Comparison of ENCODE assay signal across 8 cellular contexts in the genomic region with DNA sequence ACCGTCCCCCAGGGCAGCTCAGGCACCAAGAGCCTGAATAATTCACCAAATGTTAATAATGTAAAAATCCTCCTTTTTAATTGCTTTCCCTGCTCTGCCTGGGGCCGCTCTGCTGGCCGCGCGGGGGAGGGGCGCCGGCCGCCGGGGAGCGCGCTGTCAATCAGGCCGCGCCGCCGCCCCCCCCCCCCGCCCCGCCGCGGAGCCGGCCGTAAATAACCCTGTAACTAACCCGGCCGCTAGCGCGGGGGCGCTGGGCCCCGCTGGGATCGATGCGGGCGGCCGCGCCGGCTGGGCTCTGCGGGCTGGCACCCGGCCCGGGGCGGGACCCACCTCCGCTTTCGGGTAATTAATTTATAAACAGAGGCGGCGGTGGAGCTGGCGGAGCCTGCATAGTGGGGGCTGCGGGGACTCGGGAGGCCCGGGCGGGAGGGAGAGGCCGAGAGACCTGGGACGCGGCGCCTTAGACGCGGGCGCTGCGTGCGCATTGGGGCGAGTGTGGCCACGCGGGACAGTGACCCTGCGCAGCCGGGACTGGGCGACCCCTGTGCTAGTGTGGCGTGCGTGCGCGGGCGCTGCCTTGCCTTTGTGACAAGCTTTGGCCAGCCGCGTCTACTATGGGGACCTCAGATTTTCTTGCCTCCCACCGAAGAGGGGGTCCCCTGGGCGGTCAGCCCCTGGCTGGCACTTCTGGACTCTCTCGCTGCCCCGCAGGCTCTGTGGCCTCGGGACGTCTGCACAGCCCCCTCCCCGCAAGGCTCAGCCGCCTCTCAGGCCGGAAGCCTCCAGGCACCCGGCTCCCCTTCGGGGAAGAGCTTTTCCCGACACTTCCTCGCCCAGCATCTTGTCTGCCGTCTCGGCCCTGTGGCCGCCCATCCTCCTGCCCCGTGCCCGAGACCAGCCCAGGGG. TPM values are rescaled to one million over a fixed set of nuclear protein-coding genes. Genes with fewer than 3 reads are reported as not detected.
DNase-seq lines count a peak whose midpoint lies in the region; ATAC-seq and TF ChIP-seq lines count a peak whose summit lies in the region.

No MANE protein-coding gene starts in this region.

- WGBS in H9 (ENCODE audit: extremely low coverage, insufficient read length, low lambda C conversion rate): no CpG with 5 or more reads among the region's 86 CpGs
- 1 to 2% methylated on average over 48 to 59 of the region's 86 CpGs for WGBS in mesodermal cell (ENCODE audit: insufficient coverage in 2 of 2), 2 experiments
- WGBS in urinary bladder: under 1% methylated on average over 84 of the region's 86 CpGs

- H3K4me2 ChIP-seq in H9 (ENCODE audit: insufficient read depth, insufficient read length, low read length): peak overlapping the region; percentile 36

- H4K5ac ChIP-seq in H9 (ENCODE audit: insufficient read length, low read depth, low read length): no peak overlapping the region

- no peak overlapping the region for H2BK12ac ChIP-seq in H9 (ENCODE audit: insufficient read length, low read depth, low read length)

- H2AK5ac ChIP-seq in H9 (ENCODE audit: insufficient read length, low read length): no peak overlapping the region

- no peak overlapping the region for H3K18ac ChIP-seq in H9 (ENCODE audit: insufficient read length, low read depth, low read length)

- CTCF ChIA-PET in RWPE1 (lab: Yijun Ruan, JAX): interaction anchor here (0.6 to 5.4 kb wide), 6 partner anchors 17 to 119 kb away, joined by 3 to 27 read pairs (median 4); no protein-coding TSS in a partner anchor

- no peak overlapping the region for H2BK5ac ChIP-seq in H9 (ENCODE audit: insufficient read length, low read length)

- peak; percentile 25 for DNase-seq in Ammon's horn (ENCODE audit: low spot score)
- no peak for DNase-seq in H9
- DNase-seq in RWPE1 (ENCODE audit: low spot score): peak; percentile 70
- DNase-seq in effector memory CD4-positive, alpha-beta T cell: no peak
- DNase-seq in putamen (ENCODE audit: low spot score): no peak

- no peak overlapping the region for H3T11ph ChIP-seq in H9 (ENCODE audit: low read length)

- H3K4me3 Mint-ChIP-seq in H9: peak overlapping the region; percentile 40 to 69

- H3K27me3 Mint-ChIP-seq in H9 (ENCODE audit: low read depth): peaks cover 68% of the 10 kb centered on the region

- peaks cover 3% of the 10 kb centered on the region for H3K36me3 ChIP-seq in effector memory CD4-positive, alpha-beta T cell (ENCODE audit: control insufficient read depth, insufficient read depth, low read length)
- peaks cover 11% of the 10 kb centered on the region for H3K36me3 ChIP-seq in mesodermal cell (ENCODE audit: control insufficient read depth, insufficient read depth, low read length)
- no peaks in the 10 kb centered on the region for H3K36me3 ChIP-seq in urinary bladder (ENCODE audit: insufficient read depth)

- peaks cover 5 to 43% of the 10 kb centered on the region in 2 experiments for H3K4me1 Mint-ChIP-seq in H9

- H3K56ac ChIP-seq in H9 (ENCODE audit: insufficient read length, low read depth, low read length): no peak overlapping the region

- POLR2A ChIA-PET in RWPE1 (lab: Yijun Ruan, JAX; ENCODE audit: low non-redundant PET): no interaction called here

- no peak overlapping the region for H2BK120ac ChIP-seq in H9 (ENCODE audit: low read depth, low read length, poor library complexity, severe bottlenecking)

- H3K27me3 ChIP-seq in H9 (ENCODE audit: insufficient read depth, low read length): peaks cover 44% of the 10 kb centered on the region
- H3K27me3 ChIP-seq in effector memory CD4-positive, alpha-beta T cell (replicated peaks; ENCODE audit: control insufficient read depth, insufficient read depth, low read length, poor library complexity, severe bottlenecking): peaks cover 49% of the 10 kb centered on the region

- H2AFZ ChIP-seq in H9 (ENCODE audit: low read length): no peak overlapping the region

- H3K9ac ChIP-seq in H9 (ENCODE audit: extremely low read depth, insufficient read length, low read length): no peak overlapping the region

- no peak overlapping the region for H3K23ac ChIP-seq in H9 (ENCODE audit: insufficient read length, low read depth, low read length)

- peak overlapping the region; percentile 57 for H3K4me3 ChIP-seq in effector memory CD4-positive, alpha-beta T cell (ENCODE audit: insufficient read depth, low read depth, low read length, poor library complexity, severe bottlenecking)
- peak overlapping the region; percentile 40 for H3K4me3 ChIP-seq in mesodermal cell (ENCODE audit: extremely low read depth, insufficient read depth, low read length, poor library complexity, severe bottlenecking)
- H3K4me3 ChIP-seq in urinary bladder (ENCODE audit: low read depth, low read length): peak overlapping the region; percentile 48

- no peak for TF ChIP-seq CTCF in H9 (conservative IDR thresholded peaks at IDR 0.05)
- no peak for TF ChIP-seq CTCF in RWPE1 (conservative IDR thresholded peaks at IDR 0.05; ENCODE audit: low read depth)

- H2BK20ac ChIP-seq in H9 (ENCODE audit: low read depth, low read length, poor library complexity, severe bottlenecking): no peak overlapping the region

- no peaks in the 10 kb centered on the region for H3K79me1 ChIP-seq in H9 (ENCODE audit: insufficient read depth, low read depth, low read length, poor library complexity, severe bottlenecking)

- H3K14ac ChIP-seq in H9 (ENCODE audit: insufficient read depth, low read length): no peak overlapping the region

- H3K79me2 ChIP-seq in H9 (ENCODE audit: insufficient read depth, low read length): no peaks in the 10 kb centered on the region

- no peaks in the 10 kb centered on the region for H4K20me1 ChIP-seq in H9 (ENCODE audit: control insufficient read depth, insufficient read depth, insufficient read length)

- H3K23me2 ChIP-seq in H9 (ENCODE audit: insufficient read length, low read depth, low read length, poor library complexity, severe bottlenecking): peaks cover 6% of the 10 kb centered on the region

- no peak overlapping the region for H3K27ac ChIP-seq in H9 (ENCODE audit: insufficient read length, low read depth, low read length)
- no peak overlapping the region for H3K27ac ChIP-seq in RWPE1
- H3K27ac ChIP-seq in effector memory CD4-positive, alpha-beta T cell (ENCODE audit: insufficient read depth, low read length, poor library complexity, severe bottlenecking): no peak overlapping the region
- H3K27ac ChIP-seq in mesodermal cell (ENCODE audit: low read depth, low read length, severe bottlenecking): peak overlapping the region; percentile 6
- peak overlapping the region; percentile 65 for H3K27ac ChIP-seq in urinary bladder (ENCODE audit: low read depth)

- H3K27ac Mint-ChIP-seq in H9: no peak overlapping the region

- no peak overlapping the region for H4K8ac ChIP-seq in H9 (replicated peaks; ENCODE audit: insufficient read length, low read depth, low read length)

- no peak overlapping the region for H4K91ac ChIP-seq in H9 (ENCODE audit: insufficient read length, low read depth, low read length)

- H3K4me1 ChIP-seq in H9 (ENCODE audit: insufficient read depth, low read length): no peaks in the 10 kb centered on the region
- peaks cover 28% of the 10 kb centered on the region for H3K4me1 ChIP-seq in effector memory CD4-positive, alpha-beta T cell (ENCODE audit: control insufficient read depth, insufficient read depth, low read length, poor library complexity, severe bottlenecking)
- peaks cover 25% of the 10 kb centered on the region for H3K4me1 ChIP-seq in mesodermal cell (ENCODE audit: control insufficient read depth, insufficient read depth, low read length, poor library complexity, severe bottlenecking)
- no peaks in the 10 kb centered on the region for H3K4me1 ChIP-seq in urinary bladder (ENCODE audit: insufficient read depth)

- H3K9me3 Mint-ChIP-seq in H9: no peaks in the 10 kb centered on the region

- no peak overlapping the region for H3K4ac ChIP-seq in H9 (ENCODE audit: low read depth, low read length)

- ATAC-seq in HG03175 (IDR thresholded peaks at IDR 0.05; ENCODE audit: unreplicated experiment): no peak

- peaks cover under 1 to 13% (median 5%) of the 10 kb centered on the region in 3 experiments for H3K36me3 Mint-ChIP-seq in H9 (ENCODE audit: insufficient read depth in 1 of 3, low read depth in 3 of 3)

- no peaks in the 10 kb centered on the region for H3K9me3 ChIP-seq in H9 (ENCODE audit: control insufficient read depth, low read depth, low read length)
- H3K9me3 ChIP-seq in effector memory CD4-positive, alpha-beta T cell (ENCODE audit: control insufficient read depth, low read length): no peaks in the 10 kb centered on the region
- no peaks in the 10 kb centered on the region for H3K9me3 ChIP-seq in mesodermal cell (ENCODE audit: control insufficient read depth, low read length)

- H2BK15ac ChIP-seq in H9 (ENCODE audit: low read depth, low read length): no peak overlapping the region

RNA-seq across cellular contexts. Expression of a gene that starts 16.7 kb away (rescaled TPM):
- 13.5 and 15.7 TPM in 2 replicates for total RNA-seq in H9 (2021)
- polyA plus RNA-seq in mesodermal cell (2013, experiment 1 of 2): 59.2 TPM
- polyA plus RNA-seq in mesodermal cell (2013, experiment 2 of 2): 43.4 TPM
- total RNA-seq in urinary bladder: 18.1 TPM
- polyA plus RNA-seq in urinary bladder: 23.3 TPM

RNA-seq across cellular contexts. Expression of a gene that starts 18.7 kb away (rescaled TPM):
- 130 and 138 TPM in 2 replicates for total RNA-seq in H9 (2021)
- polyA plus RNA-seq in mesodermal cell (2013, experiment 1 of 2): 75.0 TPM
- polyA plus RNA-seq in mesodermal cell (2013, experiment 2 of 2): 63.3 TPM
- 27.1 TPM for total RNA-seq in urinary bladder
- polyA plus RNA-seq in urinary bladder: 59.5 TPM

RNA-seq across cellular contexts. Expression of a gene that starts 20.0 kb away (rescaled TPM):
- 41.4 TPM in 2 replicates for total RNA-seq in H9 (2021)
- 34.7 TPM for polyA plus RNA-seq in mesodermal cell (2013, experiment 1 of 2)
- polyA plus RNA-seq in mesodermal cell (2013, experiment 2 of 2): 25.9 TPM
- total RNA-seq in urinary bladder: 4.5 TPM
- 12.0 TPM for polyA plus RNA-seq in urinary bladder

RNA-seq across cellular contexts. Expression of a gene that starts 25.9 kb away (rescaled TPM):
- total RNA-seq in H9 (2021) (2.0 and 3.0 TPM in 2 replicates), urinary bladder (1.1 TPM)
- polyA plus RNA-seq in mesodermal cell (2013, experiment 1 of 2): 1.1 TPM
- 0.46 TPM for polyA plus RNA-seq in mesodermal cell (2013, experiment 2 of 2)
- polyA plus RNA-seq in urinary bladder: 4.2 TPM

RNA-seq across cellular contexts. Expression of a gene that starts 41.5 kb away (rescaled TPM):
- not detected in 2 replicates for total RNA-seq in H9 (2021)
- not detected for polyA plus RNA-seq in mesodermal cell (2013, experiment 1 of 2)
- polyA plus RNA-seq in mesodermal cell (2013, experiment 2 of 2): not detected
- 0.32 TPM for total RNA-seq in urinary bladder
- 0.73 TPM for polyA plus RNA-seq in urinary bladder

Comparison
In these comparisons a context has a peak if more than half of its experiments do, and no peak if none do; other contexts are left out.
1. DNase-seq: peak in Ammon's horn (single experiment) and RWPE1 (single experiment); none in H9 (single experiment), effector memory CD4-positive, alpha-beta T cell (0 of 3) and putamen (single experiment).
2. H3K27ac ChIP-seq: peak in mesodermal cell (single experiment) and urinary bladder (single experiment); none in H9 (single experiment), RWPE1 (single experiment) and effector memory CD4-positive, alpha-beta T cell (single experiment).
3. Peak in every context shown above with its lines, with median percentiles within 50 percentile points of each other: H3K4me3 ChIP-seq.